Comparison of ENCODE assay signal across 27 cellular contexts in genomic region chr19:42151735-42152134, GRCh38.
"Had no signal": no experiment of that assay in that cellular context is flagged by ENCODE, and none has a peak within 500 bp of the region (broad histone marks: within the 10 kb centered on the region; RNA-seq: fewer than 3 reads in every experiment).

No MANE protein-coding gene starts in this region.

- H3K4me3 ChIP-seq: esophagus muscularis mucosa, heart right ventricle, left lung, lung, right atrium auricular region, smooth muscle cell, stomach, thyroid gland, upper lobe of right lung had no signal

- H3K4me2 ChIP-seq: smooth muscle cell had no signal

- H3K27me3 ChIP-seq: thyroid gland had no signal

- H3K9me3 ChIP-seq: esophagus muscularis mucosa, heart right ventricle, left lung, right atrium auricular region, stomach, thyroid gland, upper lobe of right lung had no signal

- H3K4me1 ChIP-seq: esophagus muscularis mucosa, heart right ventricle, left lung, right atrium auricular region, stomach, thyroid gland, upper lobe of right lung had no signal

- ATAC-seq: foreskin keratinocyte; heart right ventricle; left lung; natural killer cell; stimulated activated naive B cell treated with anti-CD40 and anti-IgM and Interleukin-4, amounts not matched to agents 10 μg/mL and 1 μg/mL and 100 μg/mL, for 72 hours; T-helper 17 cell; upper lobe of right lung had no signal

- H3K36me3 ChIP-seq: brain microvascular endothelial cell, esophagus muscularis mucosa, heart right ventricle, left lung, right atrium auricular region, stomach, thyroid gland, upper lobe of right lung had no signal

- DNase-seq: activated CD4-positive, alpha-beta memory T cell treated with anti-CD3 and anti-CD28 coated beads for 36 hours; activated CD4-positive, alpha-beta T cell treated with anti-CD3 and anti-CD28 coated beads, Interleukin-2, amount 10 ng/mL, durations not matched to agents 24 days and 14 days; activated CD4-positive, CD25-positive, alpha-beta regulatory T cell treated with anti-CD3 and anti-CD28 coated beads, Interleukin-2, amount 50 U/mL, for 72 hours; activated CD8-positive, alpha-beta memory T cell treated with anti-CD3 and anti-CD28 coated beads, Interleukin-2, amount 50 U/mL, for 4 hours; activated gamma-delta T cell treated with Interleukin-2 at 50 U/mL for 16 hours; activated naive CD4-positive, alpha-beta T cell treated with anti-CD3 and anti-CD28 coated beads, Interleukin-2, amount 50 U/mL, for 16 hours; activated T-cell treated with anti-CD3 and anti-CD28 coated beads, Interleukin-2, amount 50 U/mL, for 24 hours; amniotic stem cell; brain microvascular endothelial cell; caudate nucleus; foreskin keratinocyte; heart right ventricle; left lung; mesendoderm; natural killer cell; nucleus accumbens; stimulated activated CD4-positive, alpha-beta T cell treated with anti-CD3 and anti-CD28 coated beads, Interleukin-1b, Interleukin-23, amount 100 ng/mL, for 48 hours; stimulated activated naive B cell treated with anti-CD40 and anti-IgM and Interleukin-4, amounts not matched to agents 10 μg/mL and 1 μg/mL and 100 μg/mL, for 72 hours; stomach; T-helper 17 cell; T1000; thyroid gland; upper lobe of right lung had no signal

- H3K27ac ChIP-seq: brain microvascular endothelial cell, esophagus muscularis mucosa, foreskin keratinocyte, heart right ventricle, left lung, right atrium auricular region, stomach, thyroid gland, upper lobe of right lung had no signal
